ENCODE assay signal across 11 cellular contexts in the genomic region with DNA sequence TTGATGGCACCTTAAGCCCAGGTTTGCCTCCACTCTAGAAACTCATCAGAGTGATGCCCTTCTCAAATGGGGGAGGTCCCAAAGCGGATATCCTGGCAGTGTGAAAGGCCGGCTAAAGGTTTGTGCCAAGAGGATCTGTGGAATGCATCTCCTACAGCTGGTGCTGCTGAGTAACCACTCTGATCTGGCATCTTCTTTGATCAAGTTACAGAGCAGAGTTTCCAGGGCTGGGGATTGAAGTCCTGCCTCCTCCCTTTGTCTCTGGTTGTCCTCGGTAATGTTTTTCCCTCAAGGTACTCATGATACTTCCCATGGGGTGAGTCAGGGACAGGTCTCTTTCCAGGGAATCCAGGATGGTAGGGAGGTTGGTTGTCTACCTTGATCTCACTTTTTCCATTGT.
"Had no signal": no experiment of that assay in that cellular context is flagged by ENCODE, and none has a peak within 500 bp of the region (broad histone marks: within the 10 kb centered on the region; RNA-seq: fewer than 3 reads in every experiment).

No MANE protein-coding gene starts in this region.

- ATAC-seq: activated T-cell treated with anti-CD3 and anti-CD28 coated beads, Interleukin-2, amount 50 U/mL, for 4 hours; right lobe of liver had no signal

- H3K4me3 ChIP-seq: breast epithelium, prostate gland, right lobe of liver, suprapubic skin had no signal

- H3K27ac ChIP-seq: breast epithelium, prostate gland, right lobe of liver, suprapubic skin, VCaP had no signal

- H3K36me3 ChIP-seq: breast epithelium, prostate gland had no signal

- H3K9me3 ChIP-seq: prostate gland, right lobe of liver, suprapubic skin had no signal

- DNase-seq: activated CD4-positive, alpha-beta memory T cell treated with anti-CD3 and anti-CD28 coated beads, Interleukin-2, amount 10 ng/mL, durations not matched to agents 7 days and 5 days; activated effector memory CD4-positive, alpha-beta T cell treated with anti-CD3 and anti-CD28 coated beads, Interleukin-2, amount 50 U/mL, for 16 hours; activated T-cell treated with anti-CD3 and anti-CD28 coated beads, Interleukin-2, amount 50 U/mL, for 4 hours; amygdala; cerebellar nuclear complex; right lobe of liver; trophoblast cell had no signal

- H3K27me3 ChIP-seq: breast epithelium, right lobe of liver, suprapubic skin had no signal

- H3K4me1 ChIP-seq: breast epithelium, prostate gland, suprapubic skin had no signal
